8 cellular contexts compared by ENCODE assay signal in the genomic region with DNA sequence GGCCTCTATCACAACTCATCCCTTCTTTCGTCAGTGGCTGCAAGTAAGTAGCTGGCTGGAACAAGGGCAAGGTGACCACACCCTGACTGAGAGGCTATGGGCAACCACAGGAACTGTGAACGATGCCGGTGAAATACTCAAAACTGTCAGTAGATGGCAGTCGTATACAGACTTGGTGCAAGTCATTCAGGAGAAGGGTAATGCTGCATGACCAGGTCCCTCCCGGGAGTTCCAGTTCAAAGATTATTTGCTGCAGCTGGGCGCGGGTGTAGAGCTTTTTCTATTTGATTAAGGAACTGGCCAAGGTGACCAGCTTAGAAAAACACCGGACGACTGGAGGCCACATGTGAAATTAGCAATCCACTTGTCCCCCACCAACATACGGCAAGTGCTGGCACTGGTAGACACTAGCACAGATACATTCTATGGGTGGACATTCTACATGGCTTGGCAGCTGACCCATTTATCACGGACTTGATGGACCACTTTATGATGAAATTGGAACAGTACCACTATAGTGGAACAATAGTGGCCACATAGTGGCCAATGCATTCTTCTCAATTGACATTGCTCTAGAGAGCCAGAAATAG.
DNase-seq lines count a peak whose midpoint lies in the region; ATAC-seq lines count a peak whose summit lies in the region.
"Had no signal": no experiment of that assay in that cellular context is flagged by ENCODE, and none has a peak within 500 bp of the region (broad histone marks: within the 10 kb centered on the region; RNA-seq: fewer than 3 reads in every experiment).

No MANE protein-coding gene starts in this region.

- ATAC-seq in GM19455 (IDR thresholded peaks at IDR 0.05; ENCODE audit: unreplicated experiment) (peak; percentile 97), HG03342 (IDR thresholded peaks at IDR 0.05; ENCODE audit: unreplicated experiment) (peak; percentile 99)
- peak; percentile 68 for ATAC-seq in activated naive CD8-positive, alpha-beta T cell treated with anti-CD3 and anti-CD28 coated beads, Interleukin-2, amount 10 ng/mL, durations not matched to agents 7 days and 5 days (ENCODE audit: low read depth)

- no peak overlapping the region for H3K4me3 Mint-ChIP-seq in activated naive CD8-positive, alpha-beta T cell treated with anti-CD3 and anti-CD28 coated beads, Interleukin-2, amount 10 ng/mL, durations not matched to agents 7 days and 5 days
- H3K4me3 Mint-ChIP-seq: dendritic cell treated with granulocyte-macrophage colony-stimulating factor and Interleukin-4, amounts not matched to agents 40 ng/mL and 50 ng/mL, for 4 days had no signal

- no peaks in the 10 kb centered on the region for H3K36me3 Mint-ChIP-seq in activated naive CD8-positive, alpha-beta T cell treated with anti-CD3 and anti-CD28 coated beads, Interleukin-2, amount 10 ng/mL, durations not matched to agents 7 days and 5 days

- H3K27me3 Mint-ChIP-seq in activated naive CD8-positive, alpha-beta T cell treated with anti-CD3 and anti-CD28 coated beads, Interleukin-2, amount 10 ng/mL, durations not matched to agents 7 days and 5 days = no peaks in the 10 kb centered on the region
- H3K27me3 Mint-ChIP-seq: dendritic cell treated with granulocyte-macrophage colony-stimulating factor and Interleukin-4, amounts not matched to agents 40 ng/mL and 50 ng/mL, for 4 days had no signal

- DNase-seq in GM04503 (ENCODE audit: low read depth) (peak; percentile 11), NCI-H524 treated with DMSO at 0.1 percent for 48 hours (lab: John Stamatoyannopoulos, UW) (peak; percentile 7), iPS DF 19.7 (ENCODE audit: low read depth, low spot score) (peak; percentile 68)
- no peak for DNase-seq in activated naive CD8-positive, alpha-beta T cell treated with anti-CD3 and anti-CD28 coated beads, Interleukin-2, amount 10 ng/mL, durations not matched to agents 7 days and 5 days
- DNase-seq in stimulated activated CD8-positive, alpha-beta memory T cell treated with anti-CD3 and anti-CD28 coated beads, Interleukin-4, amount 100 ng/mL, for 48 hours = peak; percentile 49

- H3K27ac Mint-ChIP-seq in activated naive CD8-positive, alpha-beta T cell treated with anti-CD3 and anti-CD28 coated beads, Interleukin-2, amount 10 ng/mL, durations not matched to agents 7 days and 5 days = no peak overlapping the region
- H3K27ac Mint-ChIP-seq: dendritic cell treated with granulocyte-macrophage colony-stimulating factor and Interleukin-4, amounts not matched to agents 40 ng/mL and 50 ng/mL, for 4 days had no signal

- no peaks in the 10 kb centered on the region for H3K4me1 Mint-ChIP-seq in activated naive CD8-positive, alpha-beta T cell treated with anti-CD3 and anti-CD28 coated beads, Interleukin-2, amount 10 ng/mL, durations not matched to agents 7 days and 5 days

- H3K9me3 Mint-ChIP-seq in activated naive CD8-positive, alpha-beta T cell treated with anti-CD3 and anti-CD28 coated beads, Interleukin-2, amount 10 ng/mL, durations not matched to agents 7 days and 5 days = no peaks in the 10 kb centered on the region
- H3K9me3 Mint-ChIP-seq: dendritic cell treated with granulocyte-macrophage colony-stimulating factor and Interleukin-4, amounts not matched to agents 40 ng/mL and 50 ng/mL, for 4 days had no signal

- POLR2A ChIA-PET in activated naive CD8-positive, alpha-beta T cell treated with anti-CD3 and anti-CD28 coated beads, Interleukin-2, amount 10 ng/mL, durations not matched to agents 7 days and 5 days (lab: Charles Lee) = no interaction called here
